Comparison of ENCODE assay signal across 23 cellular contexts in the genomic region with DNA sequence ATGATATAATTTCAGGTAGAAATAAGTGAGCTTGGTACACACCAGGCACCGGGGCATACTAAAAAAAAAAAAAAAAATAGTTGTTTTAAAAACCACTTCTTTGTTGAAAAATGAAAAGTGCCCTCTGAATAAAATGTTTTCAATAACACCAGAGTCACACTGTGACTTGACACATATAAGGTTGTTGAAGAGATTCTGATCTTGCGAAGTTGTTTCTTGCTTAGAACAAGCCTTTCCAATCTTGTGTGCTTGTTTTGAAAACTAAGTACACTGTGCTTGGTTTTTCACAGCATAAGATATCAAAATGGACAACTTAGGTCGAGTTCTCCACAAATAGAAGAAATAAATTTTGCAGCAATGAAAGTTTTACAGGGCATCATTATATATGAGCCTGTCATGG.
"Had no signal": no experiment of that assay in that cellular context is flagged by ENCODE, and none has a peak within 500 bp of the region (broad histone marks: within the 10 kb centered on the region; RNA-seq: fewer than 3 reads in every experiment).

No MANE protein-coding gene starts in this region.

- H3K27me3 ChIP-seq: colonic mucosa, dorsolateral prefrontal cortex, esophagus muscularis mucosa, esophagus squamous epithelium, foreskin keratinocyte, gastrocnemius medialis, gastroesophageal sphincter, heart left ventricle had no signal

- H3K4me3 ChIP-seq: colonic mucosa, coronary artery, dorsolateral prefrontal cortex, esophagus muscularis mucosa, esophagus squamous epithelium, gastrocnemius medialis, gastroesophageal sphincter, heart left ventricle had no signal

- H3K27ac ChIP-seq: colonic mucosa, coronary artery, dorsolateral prefrontal cortex, epithelial cell of prostate, esophagus muscularis mucosa, esophagus squamous epithelium, foreskin keratinocyte, gastrocnemius medialis, gastroesophageal sphincter, heart left ventricle had no signal

- ATAC-seq: effector memory CD8-positive, alpha-beta T cell; esophagus mucosa; foreskin keratinocyte; gastrocnemius medialis; gastroesophageal sphincter; heart left ventricle had no signal

- H3K9me3 ChIP-seq: colonic mucosa, esophagus muscularis mucosa, esophagus squamous epithelium, gastrocnemius medialis, gastroesophageal sphincter had no signal

- H3K4me1 Mint-ChIP-seq: endodermal cell had no signal

- H3K4me1 ChIP-seq: colonic mucosa, esophagus muscularis mucosa, esophagus squamous epithelium, foreskin keratinocyte, gastrocnemius medialis, gastroesophageal sphincter, heart left ventricle had no signal

- H3K9me3 Mint-ChIP-seq: dendritic cell treated with granulocyte-macrophage colony-stimulating factor and Interleukin-4, amounts not matched to agents 40 ng/mL and 50 ng/mL, for 4 days; effector memory CD8-positive, alpha-beta T cell had no signal

- H3K27me3 Mint-ChIP-seq: dendritic cell treated with granulocyte-macrophage colony-stimulating factor and Interleukin-4, amounts not matched to agents 40 ng/mL and 50 ng/mL, for 4 days; effector memory CD8-positive, alpha-beta T cell had no signal

- DNase-seq: colonic mucosa; cortex of kidney; dermis blood vessel endothelial cell; dorsolateral prefrontal cortex; effector CD4-positive, alpha-beta T cell; effector CD8-positive, alpha-beta T cell; effector memory CD4-positive, alpha-beta T cell; effector memory CD8-positive, alpha-beta T cell; endodermal cell; erythroblast; esophagus squamous epithelium; foreskin keratinocyte; foreskin melanocyte; gastrocnemius medialis; glutamatergic neuron; head of caudate nucleus; heart left ventricle had no signal

- H3K4me3 Mint-ChIP-seq: dendritic cell treated with granulocyte-macrophage colony-stimulating factor and Interleukin-4, amounts not matched to agents 40 ng/mL and 50 ng/mL, for 4 days; effector memory CD8-positive, alpha-beta T cell; endodermal cell had no signal

- H3K27ac Mint-ChIP-seq: dendritic cell treated with granulocyte-macrophage colony-stimulating factor and Interleukin-4, amounts not matched to agents 40 ng/mL and 50 ng/mL, for 4 days; effector memory CD8-positive, alpha-beta T cell; endodermal cell had no signal

- H3K36me3 ChIP-seq: colonic mucosa, esophagus muscularis mucosa, esophagus squamous epithelium, gastrocnemius medialis, gastroesophageal sphincter, heart left ventricle had no signal
